Comparison of ENCODE assay signal across 21 cellular contexts in genomic region chr12:117985182-117985581, GRCh38. TPM values are rescaled to one million over a fixed set of nuclear protein-coding genes. Genes with fewer than 3 reads are reported as not detected.
"Had no signal": no experiment of that assay in that cellular context is flagged by ENCODE, and none has a peak within 500 bp of the region (broad histone marks: within the 10 kb centered on the region; RNA-seq: fewer than 3 reads in every experiment).

No MANE protein-coding gene starts in this region.

- H3K36me3 ChIP-seq: cardiac muscle cell, neutrophil, pancreas, right atrium auricular region, thyroid gland had no signal

- H3K4me3 ChIP-seq: body of pancreas, cardiac muscle cell, pancreas, psoas muscle, right atrium auricular region, thyroid gland had no signal

- H3K4me1 ChIP-seq: body of pancreas, pancreas, psoas muscle, right atrium auricular region, thyroid gland had no signal

- H3K27me3 ChIP-seq: body of pancreas, neutrophil, pancreas, right atrium auricular region, thyroid gland had no signal

- H3K9me3 ChIP-seq: body of pancreas, neutrophil, pancreas, psoas muscle, right atrium auricular region, thyroid gland had no signal

- ATAC-seq: body of pancreas, left ventricle myocardium superior, pancreas, psoas muscle had no signal

- DNase-seq: activated CD4-positive, alpha-beta memory T cell treated with anti-CD3 and anti-CD28 coated beads for 36 hours; activated CD4-positive, alpha-beta T cell treated with anti-CD3 and anti-CD28 coated beads for 48 hours; activated gamma-delta T cell treated with Interleukin-2 at 50 U/mL for 16 hours; anterior cingulate cortex; body of pancreas; effector CD4-positive, alpha-beta T cell; glutamatergic neuron; hippocampal formation; left ventricle myocardium superior; pancreas; psoas muscle; stimulated activated CD4-positive, alpha-beta T cell treated with anti-CD3 and anti-CD28 coated beads, Interleukin-4, amount 100 ng/mL, for 24 hours; substantia nigra; T1000; thyroid gland had no signal

- H3K27ac ChIP-seq: body of pancreas, cardiac muscle cell, neutrophil, pancreas, psoas muscle, right atrium auricular region, thyroid gland had no signal

- FAIRE-seq: endometrium, frontal cortex, pancreas had no signal

RNA-seq across cellular contexts. Expression of gene KSR2, which starts 16.4 kb away (rescaled TPM):
- total RNA-seq: fibroblast of lung, left ventricle myocardium superior had no signal
- polyA plus RNA-seq: fibroblast of lung had no signal
